7 cellular contexts compared by ENCODE assay signal in genomic region chr17:40582328-40582901, GRCh38. TPM values are rescaled to one million over a fixed set of nuclear protein-coding genes. Genes with fewer than 3 reads are reported as not detected.
DNase-seq lines count a peak whose midpoint lies in the region; ATAC-seq, FAIRE-seq and TF ChIP-seq lines count a peak whose summit lies in the region.

No MANE protein-coding gene starts in this region.

- DNase-seq in NCI-H2081 treated with DMSO at 0.1 percent for 48 hours (lab: John Stamatoyannopoulos, UW) = peak; percentile 20
- peak; percentile 83 for DNase-seq in activated CD8-positive, alpha-beta T cell treated with anti-CD3 and anti-CD28 coated beads, Interleukin-2, amount 10 ng/mL, durations not matched to agents 7 days and 5 days
- peak; percentile 9 for DNase-seq in iPS-NIHi7 (ENCODE audit: extremely low spot score)
- DNase-seq in foreskin fibroblast = no peak
- DNase-seq in RCC 7860 (ENCODE audit: low spot score) = no peak

- H3K27ac Mint-ChIP-seq in activated CD8-positive, alpha-beta T cell treated with anti-CD3 and anti-CD28 coated beads, Interleukin-2, amount 10 ng/mL, durations not matched to agents 7 days and 5 days = peak overlapping the region; percentile 88

- CTCF ChIA-PET in activated CD8-positive, alpha-beta T cell treated with anti-CD3 and anti-CD28 coated beads, Interleukin-2, amount 10 ng/mL, durations not matched to agents 7 days and 5 days (lab: Charles Lee) = interaction anchor here (1.1 to 3.2 kb wide), 4 partner anchors 21 to 50 kb away, joined by 3 to 20 read pairs (median 10); no protein-coding TSS in a partner anchor

- POLR2A ChIA-PET in activated CD8-positive, alpha-beta T cell treated with anti-CD3 and anti-CD28 coated beads, Interleukin-2, amount 10 ng/mL, durations not matched to agents 7 days and 5 days (lab: Charles Lee) = interaction anchor here (0.6 to 2.8 kb wide), 7 partner anchors 15 to 35 kb away, joined by 3 to 56 read pairs (median 5); partner anchors contain the start of gene CCR7

- H3K27me3 Mint-ChIP-seq in activated CD8-positive, alpha-beta T cell treated with anti-CD3 and anti-CD28 coated beads, Interleukin-2, amount 10 ng/mL, durations not matched to agents 7 days and 5 days (ENCODE audit: low read depth) = no peaks in the 10 kb centered on the region

- no peak for FAIRE-seq in RCC 7860 (lab: Jason Lieb, UNC)

- peak; percentile 74 for ATAC-seq in GM19043 (IDR thresholded peaks at IDR 0.05; ENCODE audit: low read depth, unreplicated experiment)
- ATAC-seq in HG02973 (IDR thresholded peaks at IDR 0.05; ENCODE audit: unreplicated experiment) = peak; percentile 74
- ATAC-seq in activated CD8-positive, alpha-beta T cell treated with anti-CD3 and anti-CD28 coated beads, Interleukin-2, amount 10 ng/mL, durations not matched to agents 7 days and 5 days = peak; percentile 83

- no peak for TF ChIP-seq CTCF in foreskin fibroblast (IDR thresholded peaks at IDR 0.05; ENCODE audit: low read depth, low read length)

- H3K9me3 Mint-ChIP-seq in activated CD8-positive, alpha-beta T cell treated with anti-CD3 and anti-CD28 coated beads, Interleukin-2, amount 10 ng/mL, durations not matched to agents 7 days and 5 days (ENCODE audit: insufficient read depth) = peaks cover 24% of the 10 kb centered on the region

- H3K4me1 Mint-ChIP-seq in activated CD8-positive, alpha-beta T cell treated with anti-CD3 and anti-CD28 coated beads, Interleukin-2, amount 10 ng/mL, durations not matched to agents 7 days and 5 days (ENCODE audit: low read depth) = peaks cover 92% of the 10 kb centered on the region

- H3K36me3 Mint-ChIP-seq in activated CD8-positive, alpha-beta T cell treated with anti-CD3 and anti-CD28 coated beads, Interleukin-2, amount 10 ng/mL, durations not matched to agents 7 days and 5 days (ENCODE audit: low read depth) = peaks cover 39% of the 10 kb centered on the region

- H3K4me3 Mint-ChIP-seq in activated CD8-positive, alpha-beta T cell treated with anti-CD3 and anti-CD28 coated beads, Interleukin-2, amount 10 ng/mL, durations not matched to agents 7 days and 5 days = peak overlapping the region; percentile 56

- no peak overlapping the region for H3K4me3 ChIP-seq in foreskin fibroblast (ENCODE audit: low read depth in 1 of 2, low read length in 2 of 2)

RNA-seq across cellular contexts. Expression of gene CCR7, which starts 17.1 kb away (rescaled TPM):
- 100 to 1,000 TPM; 171 to 173 TPM for total RNA-seq in activated CD8-positive, alpha-beta T cell treated with anti-CD3 and anti-CD28 coated beads, Interleukin-2, amount 10 ng/mL, durations not matched to agents 7 days and 5 days

Comparison
In these comparisons a context has a peak if more than half of its experiments do, and no peak if none do; other contexts are left out.
1. DNase-seq: peak in NCI-H2081 treated with DMSO at 0.1 percent for 48 hours (single experiment), activated CD8-positive, alpha-beta T cell treated with anti-CD3 and anti-CD28 coated beads, Interleukin-2, amount 10 ng/mL, durations not matched to agents 7 days and 5 days (single experiment) and iPS-NIHi7 (single experiment); none in foreskin fibroblast (0 of 2) and RCC 7860 (single experiment).
2. Peak in every context shown above with its lines, with median percentiles within 50 percentile points of each other: ATAC-seq.